In the genomic region with DNA sequence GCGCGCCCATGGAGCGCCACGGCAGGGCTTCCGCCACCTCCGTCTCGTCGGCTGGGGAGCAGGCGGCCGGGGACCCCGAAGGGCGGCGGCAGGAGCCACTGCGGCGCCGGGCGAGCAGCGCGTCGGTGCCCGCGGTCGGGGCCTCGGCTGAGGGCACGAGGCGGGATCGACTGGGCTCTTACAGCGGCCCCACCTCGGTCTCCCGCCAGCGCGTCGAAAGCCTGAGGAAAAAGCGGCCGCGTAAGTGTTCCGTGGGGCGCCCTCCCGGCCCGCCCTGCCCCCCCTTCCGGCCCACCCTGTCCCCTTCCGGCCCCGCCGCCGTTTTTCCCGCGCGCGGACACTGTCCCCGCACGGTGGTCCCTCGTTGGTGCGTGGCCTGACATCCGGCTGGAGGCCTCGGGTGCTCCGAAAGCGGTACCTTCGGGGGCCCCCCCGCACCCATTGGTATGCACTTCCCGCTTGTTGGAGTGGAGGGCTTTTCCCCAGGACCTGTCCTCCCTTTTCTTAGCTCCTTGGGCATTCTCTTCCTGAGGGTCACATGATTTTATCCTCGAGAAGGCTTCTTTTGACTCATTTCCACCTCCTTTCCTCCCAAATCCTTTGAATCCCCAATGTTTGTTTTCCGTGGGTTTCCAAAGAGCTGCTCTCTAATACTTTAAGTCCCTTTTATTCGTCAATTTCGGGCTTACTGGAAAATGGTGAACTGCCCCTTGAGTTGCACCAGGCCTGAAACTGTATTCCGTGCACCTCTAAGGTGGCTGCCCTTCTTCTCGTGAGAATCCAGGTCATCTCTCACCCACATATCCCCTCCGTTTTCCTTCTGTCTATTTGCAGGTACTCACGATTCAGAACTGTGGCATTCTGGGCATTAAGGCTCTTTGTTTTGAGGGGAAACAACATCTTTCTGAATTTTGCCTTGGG, we compare ENCODE assay signal across 8 cellular contexts. TPM values are rescaled to one million over a fixed set of nuclear protein-coding genes. Genes with fewer than 3 reads are reported as not detected.
A peak's percentile ranks its signal among the peaks of the same experiment; 100 is the strongest.
DNase-seq lines count a peak whose midpoint lies in the region; ATAC-seq and TF ChIP-seq lines count a peak whose summit lies in the region.

No MANE protein-coding gene starts in this region.

- H3K4me3 Mint-ChIP-seq in T-helper 2 cell treated with Interferon-gamma antibody and Interleukin-4, amounts not matched to agents 5 μg/mL and 100 μg/mL, for 36 hours: peak overlapping the region; percentile 98

- POLR2A ChIA-PET in AG04450 (lab: Yijun Ruan, JAX): no interaction called here

- peak overlapping the region; percentile 59 to 88 for H3K9ac ChIP-seq in liver (ENCODE audit: low read depth in 1 of 2, low read length in 2 of 2)

- H3K9me3 Mint-ChIP-seq in T-helper 2 cell treated with Interferon-gamma antibody and Interleukin-4, amounts not matched to agents 5 μg/mL and 100 μg/mL, for 36 hours: no peaks in the 10 kb centered on the region

- H3K36me3 ChIP-seq in liver (ENCODE audit: control insufficient read depth in 4 of 4, insufficient read depth in 3 of 4, low read depth in 1 of 4, low read length in 3 of 4): no peaks in the 10 kb centered on the region

- WGBS in liver: under 1% methylated on average over 68 of the region's 68 CpGs

- no peaks in the 10 kb centered on the region for H3K27me3 Mint-ChIP-seq in T-helper 2 cell treated with Interferon-gamma antibody and Interleukin-4, amounts not matched to agents 5 μg/mL and 100 μg/mL, for 36 hours (ENCODE audit: low read depth)

- peaks cover 43% of the 10 kb centered on the region for H3K4me1 Mint-ChIP-seq in T-helper 2 cell treated with Interferon-gamma antibody and Interleukin-4, amounts not matched to agents 5 μg/mL and 100 μg/mL, for 36 hours (ENCODE audit: low read depth)

- DNase-seq in AG04450 (ENCODE audit: low read depth, low spot score): no peak
- no peak for DNase-seq in T-helper 2 cell treated with Interferon-gamma antibody and Interleukin-4, amounts not matched to agents 5 μg/mL and 100 μg/mL, for 36 hours (ENCODE audit: low spot score)
- peak; percentile 20 for DNase-seq in central memory CD4-positive, alpha-beta T cell
- DNase-seq in stimulated activated CD8-positive, alpha-beta memory T cell treated with anti-CD3 and anti-CD28 coated beads, Interleukin-12 subunit alpha, Interleukin-12 subunit beta, amount 100 ng/mL, for 1 hour (ENCODE audit: low read depth): peak; percentile 13
- no peak for DNase-seq in occipital lobe (lab: John Stamatoyannopoulos, UW)

- TF ChIP-seq CTCF in AG04450 (IDR thresholded peaks at IDR 0.05; ENCODE audit: low read depth, low read length) (no peak), liver (IDR thresholded peaks at IDR 0.05; ENCODE audit: low read depth, low read length, missing input control) (no peak)

- H3K36me3 Mint-ChIP-seq in T-helper 2 cell treated with Interferon-gamma antibody and Interleukin-4, amounts not matched to agents 5 μg/mL and 100 μg/mL, for 36 hours (ENCODE audit: low read depth): peaks cover 56% of the 10 kb centered on the region

- no peak for TF ChIP-seq RAD21 in liver (IDR thresholded peaks at IDR 0.05)

- CTCF ChIA-PET in AG04450 (lab: Charles Lee): interaction anchor here (0.9 kb wide), 1 partner anchor 181 kb away, joined by 3 read pairs; no protein-coding TSS in a partner anchor

- H3K4me1 ChIP-seq in liver (ENCODE audit: control insufficient read depth in 4 of 4, insufficient read depth in 4 of 4, low read length in 3 of 4): peaks cover 5 to 53% (median 40%) of the 10 kb centered on the region in 4 donors

- ATAC-seq in GM18867 (IDR thresholded peaks at IDR 0.05; ENCODE audit: unreplicated experiment) (peak; percentile 15), HG03432 (IDR thresholded peaks at IDR 0.05; ENCODE audit: unreplicated experiment) (peak; percentile 33)

- H3K27me3 ChIP-seq in AG04450 (ENCODE audit: control insufficient read depth, insufficient read depth, low read length): no peaks in the 10 kb centered on the region
- no peaks in the 10 kb centered on the region for H3K27me3 ChIP-seq in liver (ENCODE audit: control insufficient read depth in 4 of 4, insufficient read depth in 4 of 4, low read length in 3 of 4)

- peak overlapping the region; percentile 52 for H3K27ac ChIP-seq in AG04450 (ENCODE audit: low read depth, low read length)
- H3K27ac ChIP-seq in liver (ENCODE audit: low read depth in 1 of 2, low read length in 2 of 2): peak overlapping the region; percentile 84 to 94

- H3K9me3 ChIP-seq in AG04450 (ENCODE audit: control insufficient read depth, insufficient read depth, low read length) (no peaks in the 10 kb centered on the region; the same call in 1 of the 2 replicates), liver (ENCODE audit: control insufficient read depth in 4 of 4, low read length in 3 of 4) (no peaks in the 10 kb centered on the region)

- peak overlapping the region; percentile 77 for H3K4me3 ChIP-seq in AG04450 (ENCODE audit: low read depth, low read length)
- peak overlapping the region; percentile 83 to 97 (median 93) for H3K4me3 ChIP-seq in liver (ENCODE audit: low read depth in 1 of 3, low read length in 3 of 3)

- H3K27ac Mint-ChIP-seq in T-helper 2 cell treated with Interferon-gamma antibody and Interleukin-4, amounts not matched to agents 5 μg/mL and 100 μg/mL, for 36 hours: peak overlapping the region; percentile 94

TF ChIP-seq in liver, 16 proteins besides CTCF, POLR2A, EP300 and RAD21:
- TF ChIP-seq TAF1 (conservative IDR thresholded peaks at IDR 0.05): no peak
- TF ChIP-seq FOXA1 (IDR thresholded peaks at IDR 0.05): no peak
- TF ChIP-seq NR2F2 (IDR thresholded peaks at IDR 0.05): no peak
- TF ChIP-seq EGR1 (IDR thresholded peaks at IDR 0.05; ENCODE audit: low read depth in 2 of 2): no peak
- TF ChIP-seq, protein P1, sequence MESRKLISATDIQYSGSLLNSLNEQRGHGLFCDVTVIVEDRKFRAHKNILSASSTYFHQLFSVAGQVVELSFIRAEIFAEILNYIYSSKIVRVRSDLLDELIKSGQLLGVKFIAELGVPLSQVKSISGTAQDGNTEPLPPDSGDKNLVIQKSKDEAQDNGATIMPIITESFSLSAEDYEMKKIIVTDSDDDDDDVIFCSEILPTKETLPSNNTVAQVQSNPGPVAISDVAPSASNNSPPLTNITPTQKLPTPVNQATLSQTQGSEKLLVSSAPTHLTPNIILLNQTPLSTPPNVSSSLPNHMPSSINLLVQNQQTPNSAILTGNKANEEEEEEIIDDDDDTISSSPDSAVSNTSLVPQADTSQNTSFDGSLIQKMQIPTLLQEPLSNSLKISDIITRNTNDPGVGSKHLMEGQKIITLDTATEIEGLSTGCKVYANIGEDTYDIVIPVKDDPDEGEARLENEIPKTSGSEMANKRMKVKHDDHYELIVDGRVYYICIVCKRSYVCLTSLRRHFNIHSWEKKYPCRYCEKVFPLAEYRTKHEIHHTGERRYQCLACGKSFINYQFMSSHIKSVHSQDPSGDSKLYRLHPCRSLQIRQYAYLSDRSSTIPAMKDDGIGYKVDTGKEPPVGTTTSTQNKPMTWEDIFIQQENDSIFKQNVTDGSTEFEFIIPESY (IDR thresholded peaks at IDR 0.05): no peak
- TF ChIP-seq, protein P2, sequence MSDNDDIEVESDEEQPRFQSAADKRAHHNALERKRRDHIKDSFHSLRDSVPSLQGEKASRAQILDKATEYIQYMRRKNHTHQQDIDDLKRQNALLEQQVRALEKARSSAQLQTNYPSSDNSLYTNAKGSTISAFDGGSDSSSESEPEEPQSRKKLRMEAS (IDR thresholded peaks at IDR 0.05): no peak
- TF ChIP-seq, protein P3, sequence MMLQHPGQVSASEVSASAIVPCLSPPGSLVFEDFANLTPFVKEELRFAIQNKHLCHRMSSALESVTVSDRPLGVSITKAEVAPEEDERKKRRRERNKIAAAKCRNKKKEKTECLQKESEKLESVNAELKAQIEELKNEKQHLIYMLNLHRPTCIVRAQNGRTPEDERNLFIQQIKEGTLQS (IDR thresholded peaks at IDR 0.05): no peak
- TF ChIP-seq RXRA (IDR thresholded peaks at IDR 0.05): no peak
- TF ChIP-seq JUND (IDR thresholded peaks at IDR 0.05): no peak
- no peak for TF ChIP-seq SP1 (IDR thresholded peaks at IDR 0.05)
TF ChIP-seq in liver: peak in this region for 0.

RNA-seq across cellular contexts. Expression of a gene that starts 0.6 kb away (rescaled TPM):
- polyA plus RNA-seq in AG04450 (2011; rRNA removed): 24.9 and 32.2 TPM in 2 replicates
- 27.8 and 35.2 TPM in 2 replicates for polyA minus RNA-seq in AG04450 (2011; rRNA and poly(A)+ RNA removed)
- total RNA-seq in liver: 10 to 100 TPM; 21.1 to 27.7 TPM
- 10 to 100 TPM; 10.6 to 10.8 TPM for polyA plus RNA-seq in liver
- total RNA-seq in occipital lobe: 61.6 TPM

RNA-seq across cellular contexts. Expression of a gene that starts 43.1 kb away (rescaled TPM):
- polyA plus RNA-seq in AG04450 (2011; rRNA removed) (16.4 and 18.2 TPM in 2 replicates), liver (1 to 10 TPM; 4.7 to 6.5 TPM)
- 40.2 and 42.4 TPM in 2 replicates for polyA minus RNA-seq in AG04450 (2011; rRNA and poly(A)+ RNA removed)
- total RNA-seq in liver (10 to 100 TPM; 17.2 to 20.9 TPM), occipital lobe (8.0 TPM)

Comparison
In these comparisons a context has a peak if more than half of its experiments do, and no peak if none do; other contexts are left out.
1. DNase-seq: peak in central memory CD4-positive, alpha-beta T cell (single experiment) and stimulated activated CD8-positive, alpha-beta memory T cell treated with anti-CD3 and anti-CD28 coated beads, Interleukin-12 subunit alpha, Interleukin-12 subunit beta, amount 100 ng/mL, for 1 hour (single experiment); none in AG04450 (single experiment), T-helper 2 cell treated with Interferon-gamma antibody and Interleukin-4, amounts not matched to agents 5 μg/mL and 100 μg/mL, for 36 hours (single experiment) and occipital lobe (single experiment).